15 cellular contexts compared by ENCODE assay signal in the genomic region with DNA sequence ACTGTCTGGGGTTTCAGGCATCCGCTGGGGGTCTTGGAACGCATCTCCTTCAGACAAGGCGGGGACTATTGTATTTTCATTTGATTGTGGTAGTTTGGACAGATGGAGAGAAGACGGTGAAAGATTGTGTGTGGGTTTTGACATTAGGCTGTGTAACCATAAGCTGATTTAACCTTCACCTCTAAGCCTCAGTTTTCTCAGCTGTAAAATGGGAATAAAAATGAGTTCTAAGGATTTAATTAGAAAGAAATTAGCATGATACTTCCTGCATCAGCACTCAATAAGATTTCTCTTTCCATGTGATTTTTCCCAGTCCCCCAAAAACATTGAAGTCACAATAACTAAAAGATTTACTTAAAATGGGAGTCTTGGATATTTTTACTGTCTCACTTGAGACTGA.
A peak's percentile ranks its signal among the peaks of the same experiment; 100 is the strongest.
DNase-seq lines count a peak whose midpoint lies in the region; ATAC-seq and TF ChIP-seq lines count a peak whose summit lies in the region.
"Had no signal": no experiment of that assay in that cellular context is flagged by ENCODE, and none has a peak within 500 bp of the region (broad histone marks: within the 10 kb centered on the region; RNA-seq: fewer than 3 reads in every experiment).

No MANE protein-coding gene starts in this region.

- peak overlapping the region; percentile 29 for H3K4me2 ChIP-seq in hepatocyte
- H3K4me2 ChIP-seq: PC-9 had no signal

- no peaks in the 10 kb centered on the region for H3K36me3 ChIP-seq in cardiac muscle cell
- no peaks in the 10 kb centered on the region for H3K36me3 ChIP-seq in hepatocyte (replicated peaks; ENCODE audit: insufficient read depth, low read depth)
- H3K36me3 ChIP-seq: right atrium auricular region had no signal

- peaks cover 13% of the 10 kb centered on the region for H4K20me1 ChIP-seq in hepatocyte (ENCODE audit: insufficient read depth, poor library complexity, severe bottlenecking)

- 97% methylated on average over 4 of the region's 4 CpGs for WGBS in hepatocyte (ENCODE audit: low lambda C conversion rate, missing lambda C conversion rate)

- H3K9me2 ChIP-seq in hepatocyte (replicated peaks; ENCODE audit: insufficient read depth): no peaks in the 10 kb centered on the region

- TF ChIP-seq CTCF in cardiac muscle cell (IDR thresholded peaks at IDR 0.05; ENCODE audit: low read depth, low read length): no peak
- no peak for TF ChIP-seq CTCF in VCaP (conservative IDR thresholded peaks at IDR 0.05)
- no peak for TF ChIP-seq CTCF in hepatocyte (IDR thresholded peaks at IDR 0.05; ENCODE audit: poor library complexity)

- H3K4me1 ChIP-seq in cardiac muscle cell (ENCODE audit: low read depth): peaks cover 53% of the 10 kb centered on the region
- peaks cover 24% of the 10 kb centered on the region for H3K4me1 ChIP-seq in hepatocyte (ENCODE audit: insufficient read depth)

- H3K27me3 ChIP-seq in cardiac muscle cell (no peaks in the 10 kb centered on the region), hepatocyte (no peaks in the 10 kb centered on the region)
- H3K27me3 ChIP-seq: body of pancreas, right atrium auricular region had no signal

- no peak overlapping the region for H2AFZ ChIP-seq in hepatocyte
- H2AFZ ChIP-seq: PC-9 had no signal

- H3K9me3 ChIP-seq in cardiac muscle cell (ENCODE audit: low read depth) (no peaks in the 10 kb centered on the region), hepatocyte (ENCODE audit: low read depth) (no peaks in the 10 kb centered on the region)
- H3K9me3 ChIP-seq: body of pancreas, right atrium auricular region had no signal

- H3K79me2 ChIP-seq in hepatocyte: peaks cover 97% of the 10 kb centered on the region

- H3K4me3 ChIP-seq in cardiac muscle cell (no peak overlapping the region), hepatocyte (no peak overlapping the region)
- H3K4me3 ChIP-seq: body of pancreas, coronary artery, PC-9, right atrium auricular region had no signal

- ATAC-seq in left ventricle myocardium superior (no peak), GM18502 (IDR thresholded peaks at IDR 0.05; ENCODE audit: poor library complexity, unreplicated experiment) (no peak)
- ATAC-seq: body of pancreas had no signal

- DNase-seq in cardiac muscle cell (ENCODE audit: low read depth in 1 of 2, low spot score in 1 of 2): no peak
- DNase-seq in left ventricle myocardium superior: no peak
- no peak for DNase-seq in hepatocyte (ENCODE audit: low spot score)
- DNase-seq in HUDEP-2 (lab: John Stamatoyannopoulos, UW; ENCODE audit: unreplicated experiment in 76 of 76): no peak
- DNase-seq in activated CD4-positive, CD25-positive, alpha-beta regulatory T cell (lab: John Stamatoyannopoulos, UW): no peak
- DNase-seq: activated CD8-positive, alpha-beta memory T cell treated with anti-CD3 and anti-CD28 coated beads, Interleukin-2, amount 50 U/mL, for 4 hours; mammary epithelial cell; PC-9; SIG-M5 had no signal

- intact Hi-C loops in left ventricle myocardium superior (cut with micrococcal nuclease): no loop called here

- H3K27ac ChIP-seq in cardiac muscle cell (peak overlapping the region; percentile 83), VCaP (peak overlapping the region; percentile 38; the same call in 1 of the 2 replicates), hepatocyte (peak overlapping the region; percentile 1), temporal lobe (ENCODE audit: low read depth, low read length) (peak overlapping the region; percentile 85)
- H3K27ac ChIP-seq: body of pancreas, PC-9, right atrium auricular region had no signal

Comparison
In these comparisons a context has a peak if more than half of its experiments do, and no peak if none do; other contexts are left out.
1. H3K27ac ChIP-seq: peak in every context shown above with its lines; median percentile 85 in temporal lobe; 83 in cardiac muscle cell; 38 in VCaP; 1 in hepatocyte.